Comparison of ENCODE assay signal across 14 cellular contexts in the genomic region with DNA sequence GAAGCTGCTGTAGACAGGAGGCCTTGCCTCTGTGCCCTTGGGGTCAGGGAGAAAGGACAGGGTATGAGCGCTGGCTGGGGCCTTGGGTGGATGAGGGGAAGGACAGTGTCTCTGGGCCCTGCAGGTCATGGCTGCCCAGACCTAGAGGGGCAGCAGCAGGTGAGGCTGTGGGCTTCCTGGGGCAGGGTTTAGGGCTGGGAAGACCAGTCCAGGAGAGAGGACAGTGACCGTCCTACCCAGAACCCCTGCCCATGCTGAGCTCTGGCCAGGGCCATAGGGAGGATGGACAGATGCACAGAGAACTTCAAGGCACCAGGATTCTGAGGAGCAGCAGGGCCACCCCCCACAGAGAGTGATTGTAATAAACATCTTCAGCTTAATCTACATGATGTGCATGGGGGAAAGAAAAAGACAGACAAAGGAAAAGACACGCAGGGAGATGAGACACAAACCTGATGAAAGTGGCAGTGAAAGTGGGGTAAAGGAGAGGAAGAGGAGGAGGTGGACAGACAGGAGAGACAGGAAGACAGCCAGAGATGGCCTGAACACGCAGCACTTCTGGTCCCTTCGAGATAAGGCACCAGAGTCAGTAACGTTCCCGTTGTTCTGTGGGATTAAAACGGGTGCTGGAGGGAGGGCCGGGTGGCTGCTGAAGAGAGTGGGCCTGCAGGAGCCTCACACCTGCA.
"Had no signal": no experiment of that assay in that cellular context is flagged by ENCODE, and none has a peak within 500 bp of the region (broad histone marks: within the 10 kb centered on the region; RNA-seq: fewer than 3 reads in every experiment).

No MANE protein-coding gene starts in this region.

- H3K27me3 ChIP-seq: adrenal gland, right atrium auricular region had no signal

- H3K27ac ChIP-seq: adrenal gland, lower lobe of right lung, right atrium auricular region had no signal

- H3K27ac Mint-ChIP-seq: activated CD4-positive, alpha-beta memory T cell treated with anti-CD3 and anti-CD28 coated beads for 36 hours; activated T-cell treated with anti-CD3 and anti-CD28 coated beads, Interleukin-2, amount 50 U/mL, for 72 hours had no signal

- H3K9me3 ChIP-seq: adrenal gland, lower lobe of right lung, right atrium auricular region had no signal

- DNase-seq: activated CD4-positive, alpha-beta memory T cell treated with anti-CD3 and anti-CD28 coated beads for 36 hours; activated CD4-positive, CD25-positive, alpha-beta regulatory T cell treated with anti-CD3 and anti-CD28 coated beads, Interleukin-2, amount 50 U/mL, for 72 hours; activated naive CD4-positive, alpha-beta T cell; activated T-cell treated with anti-CD3 and anti-CD28 coated beads, Interleukin-2, amount 50 U/mL, for 72 hours; cortex of kidney; effector memory CD4-positive, alpha-beta T cell; immature natural killer cell; naive B cell; stimulated activated naive B cell treated with anti-CD40 and anti-IgM and Interleukin-4, amounts not matched to agents 10 μg/mL and 1 μg/mL and 100 μg/mL, for 72 hours; trophoblast cell had no signal

- H3K4me1 ChIP-seq: adrenal gland, lower lobe of right lung, right atrium auricular region had no signal

- H3K27me3 Mint-ChIP-seq: activated CD4-positive, alpha-beta memory T cell treated with anti-CD3 and anti-CD28 coated beads for 36 hours; central memory CD8-positive, alpha-beta T cell; naive B cell; stimulated activated naive B cell treated with anti-CD40 and anti-IgM and Interleukin-4, amounts not matched to agents 10 μg/mL and 1 μg/mL and 100 μg/mL, for 72 hours had no signal

- H3K4me3 ChIP-seq: adrenal gland, lower lobe of right lung, right atrium auricular region had no signal

- ATAC-seq: activated T-cell treated with anti-CD3 and anti-CD28 coated beads, Interleukin-2, amount 50 U/mL, for 72 hours; lower lobe of right lung; stimulated activated naive B cell treated with anti-CD40 and anti-IgM and Interleukin-4, amounts not matched to agents 10 μg/mL and 1 μg/mL and 100 μg/mL, for 72 hours had no signal

- H3K9me3 Mint-ChIP-seq: activated CD4-positive, alpha-beta memory T cell treated with anti-CD3 and anti-CD28 coated beads for 36 hours; central memory CD8-positive, alpha-beta T cell; immature natural killer cell; naive B cell had no signal

- H3K4me3 Mint-ChIP-seq: activated CD4-positive, alpha-beta memory T cell treated with anti-CD3 and anti-CD28 coated beads for 36 hours; activated T-cell treated with anti-CD3 and anti-CD28 coated beads, Interleukin-2, amount 50 U/mL, for 72 hours; central memory CD8-positive, alpha-beta T cell; immature natural killer cell; naive B cell; stimulated activated naive B cell treated with anti-CD40 and anti-IgM and Interleukin-4, amounts not matched to agents 10 μg/mL and 1 μg/mL and 100 μg/mL, for 72 hours had no signal
